Comparison of ENCODE assay signal across 24 cellular contexts in genomic region chr9:7003876-7004275, GRCh38.
"Had no signal": no experiment of that assay in that cellular context is flagged by ENCODE, and none has a peak within 500 bp of the region (broad histone marks: within the 10 kb centered on the region; RNA-seq: fewer than 3 reads in every experiment).

No MANE protein-coding gene starts in this region.

- H3K27me3 ChIP-seq: neural progenitor cell, pancreas, right atrium auricular region, right lobe of liver, sigmoid colon, suprapubic skin, testis, tibial artery, upper lobe of right lung, uterus had no signal

- H3K4me1 ChIP-seq: neural progenitor cell, pancreas, prostate gland, right atrium auricular region, right lobe of liver, sigmoid colon, suprapubic skin, testis, upper lobe of right lung, uterus had no signal

- H3K4me3 ChIP-seq: neural progenitor cell, pancreas, prostate gland, right atrium auricular region, right lobe of liver, sigmoid colon, suprapubic skin, testis, tibial artery, upper lobe of right lung, uterus had no signal

- H3K4me2 ChIP-seq: neural progenitor cell had no signal

- H3K9me3 ChIP-seq: pancreas, prostate gland, right atrium auricular region, right lobe of liver, sigmoid colon, suprapubic skin, testis, tibial artery, upper lobe of right lung, uterus had no signal

- H2AFZ ChIP-seq: neural progenitor cell had no signal

- DNase-seq: naive thymus-derived CD4-positive, alpha-beta T cell; natural killer cell; occipital lobe; pancreas; retina; right lobe of liver; sigmoid colon; small intestine; stimulated activated CD4-positive, alpha-beta T cell treated with anti-CD3 and anti-CD28 coated beads, Interleukin-15, amount 100 ng/mL, for 24 hours; stimulated activated CD4-positive, alpha-beta T cell treated with anti-CD3 and anti-CD28 coated beads, Interleukin-2, amount 100 ng/mL, for 24 hours; stimulated activated CD4-positive, alpha-beta T cell treated with anti-CD3 and anti-CD28 coated beads, Interleukin-2, amount 100 ng/mL, for 48 hours; stimulated activated CD4-positive, alpha-beta T cell treated with anti-CD3 and anti-CD28 coated beads, Interleukin-4, amount 100 ng/mL, for 24 hours; stimulated activated naive CD4-positive, alpha-beta T cell; stimulated activated naive CD8-positive, alpha-beta T cell treated with anti-CD3 and anti-CD28 coated beads, Interleukin-15, amount 100 ng/mL, for 72 hours; stimulated activated naive CD8-positive, alpha-beta T cell treated with anti-CD3 and anti-CD28 coated beads, Interleukin-15, Interleukin-2, amounts not matched to agents 100 U/mL and 50 U/mL, for 24 hours; substantia nigra; testis; tibial artery; upper lobe of right lung; uterus had no signal

- H3K9ac ChIP-seq: neural progenitor cell had no signal

- H3K36me3 ChIP-seq: neural progenitor cell, prostate gland had no signal

- H3K27ac ChIP-seq: neural progenitor cell, pancreas, prostate gland, right atrium auricular region, right lobe of liver, sigmoid colon, suprapubic skin, testis, tibial artery, upper lobe of right lung, uterus had no signal
